In genomic region chr10:48237856-48238250, GRCh38 we compare ENCODE assay signal across 32 cellular contexts. TPM values are rescaled to one million over a fixed set of nuclear protein-coding genes. Genes with fewer than 3 reads are reported as not detected.
"Had no signal": no experiment of that assay in that cellular context is flagged by ENCODE, and none has a peak within 500 bp of the region (broad histone marks: within the 10 kb centered on the region; RNA-seq: fewer than 3 reads in every experiment).

No MANE protein-coding gene starts in this region.

- ATAC-seq: activated CD4-positive, alpha-beta T cell treated with anti-CD3 and anti-CD28 coated beads for 36 hours; activated CD8-positive, alpha-beta T cell treated with anti-CD3 and anti-CD28 coated beads, Interleukin-2, amount 10 ng/mL, durations not matched to agents 7 days and 5 days; activated naive CD4-positive, alpha-beta T cell treated with anti-CD3 and anti-CD28 coated beads, Interleukin-2, amount 50 U/mL, for 72 hours; activated T-cell treated with anti-CD3 and anti-CD28 coated beads, Interleukin-2, amount 50 U/mL, for 72 hours; esophagus mucosa; foreskin keratinocyte; gastrocnemius medialis; T-helper 17 cell had no signal

- H3K27me3 ChIP-seq: ascending aorta, breast epithelium, cardiac muscle cell, colonic mucosa, dorsolateral prefrontal cortex, gastrocnemius medialis had no signal

- DNase-seq: activated CD4-positive, alpha-beta memory T cell treated with anti-CD3 and anti-CD28 coated beads for 36 hours; activated CD4-positive, alpha-beta T cell treated with anti-CD3 and anti-CD28 coated beads for 36 hours; activated CD4-positive, alpha-beta T cell treated with anti-CD3 and anti-CD28 coated beads, Interleukin-2, amount 10 ng/mL, durations not matched to agents 24 days and 14 days; activated CD4-positive, CD25-positive, alpha-beta regulatory T cell; activated CD4-positive, CD25-positive, alpha-beta regulatory T cell treated with anti-CD3 and anti-CD28 coated beads, Interleukin-2, amount 50 U/mL, for 72 hours; activated CD8-positive, alpha-beta T cell treated with anti-CD3 and anti-CD28 coated beads, Interleukin-2, amount 10 ng/mL, durations not matched to agents 7 days and 5 days; activated gamma-delta T cell; activated naive CD4-positive, alpha-beta T cell; activated naive CD4-positive, alpha-beta T cell treated with anti-CD3 and anti-CD28 coated beads, Interleukin-2, amount 10 ng/mL, durations not matched to agents 7 days and 5 days; activated naive CD8-positive, alpha-beta T cell treated with anti-CD3 and anti-CD28 coated beads, Interleukin-2, amount 10 ng/mL, durations not matched to agents 7 days and 5 days; activated T-cell treated with anti-CD3 and anti-CD28 coated beads for 4 hours; activated T-cell treated with anti-CD3 and anti-CD28 coated beads, Interleukin-2, amount 50 U/mL, for 24 hours; activated T-cell treated with anti-CD3 and anti-CD28 coated beads, Interleukin-2, amount 50 U/mL, for 72 hours; central memory CD4-positive, alpha-beta T cell; cerebellar nuclear complex; colonic mucosa; dorsolateral prefrontal cortex; effector memory CD4-positive, alpha-beta T cell; endodermal cell; foreskin keratinocyte; gastrocnemius medialis; glutamatergic neuron; T-helper 1 cell; T-helper 17 cell had no signal

- H3K9me3 Mint-ChIP-seq: activated CD4-positive, alpha-beta memory T cell treated with anti-CD3 and anti-CD28 coated beads for 36 hours; activated CD4-positive, alpha-beta T cell treated with anti-CD3 and anti-CD28 coated beads, Interleukin-2, amount 10 ng/mL, durations not matched to agents 24 days and 14 days; activated naive CD4-positive, alpha-beta T cell treated with anti-CD3 and anti-CD28 coated beads, Interleukin-2, amount 10 ng/mL, durations not matched to agents 7 days and 5 days; activated naive CD4-positive, alpha-beta T cell treated with anti-CD3 and anti-CD28 coated beads, Interleukin-2, amount 50 U/mL, for 72 hours; activated naive CD8-positive, alpha-beta T cell treated with anti-CD3 and anti-CD28 coated beads, Interleukin-2, amount 10 ng/mL, durations not matched to agents 7 days and 5 days; activated T-cell treated with anti-CD3 and anti-CD28 coated beads, Interleukin-2, amount 50 U/mL, for 24 hours; activated T-cell treated with anti-CD3 and anti-CD28 coated beads, Interleukin-2, amount 50 U/mL, for 72 hours; brain; dendritic cell treated with granulocyte-macrophage colony-stimulating factor and Interleukin-4, amounts not matched to agents 40 ng/mL and 50 ng/mL, for 4 days; endodermal cell; T-helper 2 cell treated with Interferon-gamma antibody and Interleukin-4, amounts not matched to agents 5 μg/mL and 100 μg/mL, for 36 hours had no signal

- H3K27me3 Mint-ChIP-seq: activated CD4-positive, alpha-beta T cell treated with anti-CD3 and anti-CD28 coated beads for 36 hours; activated CD4-positive, alpha-beta T cell treated with anti-CD3 and anti-CD28 coated beads, Interleukin-2, amount 10 ng/mL, durations not matched to agents 24 days and 14 days; activated naive CD8-positive, alpha-beta T cell treated with anti-CD3 and anti-CD28 coated beads, Interleukin-2, amount 10 ng/mL, durations not matched to agents 7 days and 5 days; activated T-cell treated with anti-CD3 and anti-CD28 coated beads, Interleukin-2, amount 50 U/mL, for 24 hours had no signal

- H3K27ac Mint-ChIP-seq: activated CD4-positive, alpha-beta memory T cell treated with anti-CD3 and anti-CD28 coated beads for 36 hours; activated CD4-positive, alpha-beta T cell treated with anti-CD3 and anti-CD28 coated beads for 36 hours; activated CD4-positive, alpha-beta T cell treated with anti-CD3 and anti-CD28 coated beads, Interleukin-2, amount 10 ng/mL, durations not matched to agents 24 days and 14 days; activated CD8-positive, alpha-beta T cell treated with anti-CD3 and anti-CD28 coated beads, Interleukin-2, amount 10 ng/mL, durations not matched to agents 7 days and 5 days; activated naive CD4-positive, alpha-beta T cell treated with anti-CD3 and anti-CD28 coated beads, Interleukin-2, amount 10 ng/mL, durations not matched to agents 7 days and 5 days; activated naive CD4-positive, alpha-beta T cell treated with anti-CD3 and anti-CD28 coated beads, Interleukin-2, amount 50 U/mL, for 72 hours; activated naive CD8-positive, alpha-beta T cell treated with anti-CD3 and anti-CD28 coated beads, Interleukin-2, amount 10 ng/mL, durations not matched to agents 7 days and 5 days; activated T-cell treated with anti-CD3 and anti-CD28 coated beads, Interleukin-2, amount 50 U/mL, for 24 hours; activated T-cell treated with anti-CD3 and anti-CD28 coated beads, Interleukin-2, amount 50 U/mL, for 72 hours; brain; dendritic cell treated with granulocyte-macrophage colony-stimulating factor and Interleukin-4, amounts not matched to agents 40 ng/mL and 50 ng/mL, for 4 days; endodermal cell; T-helper 17 cell; T-helper 2 cell treated with Interferon-gamma antibody and Interleukin-4, amounts not matched to agents 5 μg/mL and 100 μg/mL, for 36 hours had no signal

- H3K27ac ChIP-seq: ascending aorta, breast epithelium, cardiac muscle cell, colonic mucosa, dorsolateral prefrontal cortex, foreskin keratinocyte, gastrocnemius medialis had no signal

- H3K36me3 Mint-ChIP-seq: activated CD4-positive, alpha-beta memory T cell treated with anti-CD3 and anti-CD28 coated beads for 36 hours; activated naive CD4-positive, alpha-beta T cell treated with anti-CD3 and anti-CD28 coated beads, Interleukin-2, amount 10 ng/mL, durations not matched to agents 7 days and 5 days; activated naive CD4-positive, alpha-beta T cell treated with anti-CD3 and anti-CD28 coated beads, Interleukin-2, amount 50 U/mL, for 72 hours; activated naive CD8-positive, alpha-beta T cell treated with anti-CD3 and anti-CD28 coated beads, Interleukin-2, amount 10 ng/mL, durations not matched to agents 7 days and 5 days; brain had no signal

- H3K4me3 ChIP-seq: ascending aorta, breast epithelium, cardiac muscle cell, colonic mucosa, dorsolateral prefrontal cortex, gastrocnemius medialis had no signal

- H3K4me1 ChIP-seq: ascending aorta, breast epithelium, colonic mucosa, foreskin keratinocyte, gastrocnemius medialis had no signal

- H3K4me1 Mint-ChIP-seq: activated CD4-positive, alpha-beta T cell treated with anti-CD3 and anti-CD28 coated beads for 36 hours; activated CD4-positive, alpha-beta T cell treated with anti-CD3 and anti-CD28 coated beads, Interleukin-2, amount 10 ng/mL, durations not matched to agents 24 days and 14 days; activated naive CD4-positive, alpha-beta T cell treated with anti-CD3 and anti-CD28 coated beads, Interleukin-2, amount 10 ng/mL, durations not matched to agents 7 days and 5 days; activated naive CD8-positive, alpha-beta T cell treated with anti-CD3 and anti-CD28 coated beads, Interleukin-2, amount 10 ng/mL, durations not matched to agents 7 days and 5 days; endodermal cell; T-helper 17 cell had no signal

- H3K9me3 ChIP-seq: ascending aorta, breast epithelium, colonic mucosa, gastrocnemius medialis had no signal

- H3K36me3 ChIP-seq: ascending aorta, breast epithelium, cardiac muscle cell, colonic mucosa, gastrocnemius medialis had no signal

- H3K4me3 Mint-ChIP-seq: activated CD4-positive, alpha-beta memory T cell treated with anti-CD3 and anti-CD28 coated beads for 36 hours; activated CD4-positive, alpha-beta T cell treated with anti-CD3 and anti-CD28 coated beads for 36 hours; activated CD4-positive, alpha-beta T cell treated with anti-CD3 and anti-CD28 coated beads, Interleukin-2, amount 10 ng/mL, durations not matched to agents 24 days and 14 days; activated CD8-positive, alpha-beta T cell treated with anti-CD3 and anti-CD28 coated beads, Interleukin-2, amount 10 ng/mL, durations not matched to agents 7 days and 5 days; activated naive CD4-positive, alpha-beta T cell treated with anti-CD3 and anti-CD28 coated beads, Interleukin-2, amount 10 ng/mL, durations not matched to agents 7 days and 5 days; activated naive CD8-positive, alpha-beta T cell treated with anti-CD3 and anti-CD28 coated beads, Interleukin-2, amount 10 ng/mL, durations not matched to agents 7 days and 5 days; activated T-cell treated with anti-CD3 and anti-CD28 coated beads, Interleukin-2, amount 50 U/mL, for 24 hours; activated T-cell treated with anti-CD3 and anti-CD28 coated beads, Interleukin-2, amount 50 U/mL, for 72 hours; brain; dendritic cell treated with granulocyte-macrophage colony-stimulating factor and Interleukin-4, amounts not matched to agents 40 ng/mL and 50 ng/mL, for 4 days; endodermal cell; T-helper 17 cell; T-helper 2 cell treated with Interferon-gamma antibody and Interleukin-4, amounts not matched to agents 5 μg/mL and 100 μg/mL, for 36 hours had no signal

RNA-seq across cellular contexts. Expression of gene FRMPD2, which starts 36.6 kb away (rescaled TPM):
- total RNA-seq: activated CD4-positive, alpha-beta memory T cell treated with anti-CD3 and anti-CD28 coated beads for 36 hours; activated CD4-positive, alpha-beta T cell treated with anti-CD3 and anti-CD28 coated beads for 36 hours; activated CD4-positive, alpha-beta T cell treated with anti-CD3 and anti-CD28 coated beads, Interleukin-2, amount 10 ng/mL, durations not matched to agents 24 days and 14 days; activated CD8-positive, alpha-beta T cell treated with anti-CD3 and anti-CD28 coated beads, Interleukin-2, amount 10 ng/mL, durations not matched to agents 7 days and 5 days; activated naive CD8-positive, alpha-beta T cell treated with anti-CD3 and anti-CD28 coated beads, Interleukin-2, amount 10 ng/mL, durations not matched to agents 7 days and 5 days; activated T-cell treated with anti-CD3 and anti-CD28 coated beads, Interleukin-2, amount 50 U/mL, for 72 hours; ascending aorta; esophagus mucosa; foreskin keratinocyte; gastrocnemius medialis had no signal
